Comparison of ENCODE assay signal across 29 cellular contexts in genomic region chr18:9599328-9599727, GRCh38.
"Had no signal": no experiment of that assay in that cellular context is flagged by ENCODE, and none has a peak within 500 bp of the region (broad histone marks: within the 10 kb centered on the region; RNA-seq: fewer than 3 reads in every experiment).

No MANE protein-coding gene starts in this region.

- DNase-seq: hypothalamus; immature natural killer cell; kidney; left colon; left lung; lower lobe of right lung; mammary epithelial cell; mesenchymal stem cell; naive thymus-derived CD8-positive, alpha-beta T cell; occipital lobe; right lobe of liver; stimulated activated CD4-positive, alpha-beta T cell treated with anti-CD3 and anti-CD28 coated beads, Interleukin-12 subunit alpha, Interleukin-12 subunit beta, amount 100 ng/mL, for 4 hours; stimulated activated CD4-positive, alpha-beta T cell treated with anti-CD3 and anti-CD28 coated beads, Interleukin-15, amount 100 ng/mL, for 24 hours; stimulated activated CD4-positive, alpha-beta T cell treated with anti-CD3 and anti-CD28 coated beads, Interleukin-2, amount 100 ng/mL, for 24 hours; stimulated activated CD4-positive, alpha-beta T cell treated with anti-CD3 and anti-CD28 coated beads, Interleukin-4, amount 100 ng/mL, for 1 hour; stimulated activated naive B cell treated with anti-CD40 and anti-IgM and Interleukin-4, amounts not matched to agents 10 μg/mL and 1 μg/mL and 100 μg/mL, for 72 hours; stimulated activated naive CD8-positive, alpha-beta T cell treated with anti-CD3 and anti-CD28 coated beads, Interleukin-15, Interleukin-2, amounts not matched to agents 100 U/mL and 50 U/mL, for 24 hours; stomach; testis; thyroid gland; transverse colon; upper lobe of left lung had no signal

- H3K9ac ChIP-seq: parathyroid adenoma had no signal

- H3K36me3 ChIP-seq: lower lobe of right lung, right atrium auricular region, right lobe of liver, thyroid gland, transverse colon, upper lobe of left lung, vagina had no signal

- H3K4me1 ChIP-seq: parathyroid adenoma, testis had no signal

- H3K4me3 Mint-ChIP-seq: immature natural killer cell; naive thymus-derived CD8-positive, alpha-beta T cell; nephron; neural crest cell; stimulated activated naive B cell treated with anti-CD40 and anti-IgM and Interleukin-4, amounts not matched to agents 10 μg/mL and 1 μg/mL and 100 μg/mL, for 72 hours had no signal

- FAIRE-seq: islet of Langerhans, kidney had no signal

- H3K27ac Mint-ChIP-seq: naive thymus-derived CD8-positive, alpha-beta T cell; nephron; stimulated activated naive B cell treated with anti-CD40 and anti-IgM and Interleukin-4, amounts not matched to agents 10 μg/mL and 1 μg/mL and 100 μg/mL, for 72 hours had no signal

- H3K9me3 ChIP-seq: neutrophil, testis, thyroid gland had no signal

- H2AFZ ChIP-seq: parathyroid adenoma had no signal

- H3K4me3 ChIP-seq: left lung, lower lobe of right lung, right atrium auricular region, right lobe of liver, stomach, testis, thyroid gland, transverse colon, upper lobe of left lung, vagina had no signal

- H3K27me3 ChIP-seq: left lung, neutrophil, right atrium auricular region, right lobe of liver, stomach, testis, thyroid gland, transverse colon, upper lobe of left lung, vagina had no signal

- H3K27me3 Mint-ChIP-seq: naive thymus-derived CD8-positive, alpha-beta T cell; stimulated activated naive B cell treated with anti-CD40 and anti-IgM and Interleukin-4, amounts not matched to agents 10 μg/mL and 1 μg/mL and 100 μg/mL, for 72 hours had no signal

- ATAC-seq: left lung; lower lobe of right lung; naive thymus-derived CD8-positive, alpha-beta T cell; right lobe of liver; stimulated activated naive B cell treated with anti-CD40 and anti-IgM and Interleukin-4, amounts not matched to agents 10 μg/mL and 1 μg/mL and 100 μg/mL, for 72 hours; stimulated activated naive CD8-positive, alpha-beta T cell treated with anti-CD3 and anti-CD28 coated beads, Interleukin-15, Interleukin-2, amounts not matched to agents 100 U/mL and 50 U/mL, for 24 hours had no signal

- H3K27ac ChIP-seq: left lung, lower lobe of right lung, neutrophil, parathyroid adenoma, right atrium auricular region, right lobe of liver, stomach, testis, thyroid gland, transverse colon, upper lobe of left lung, vagina had no signal
